Comparison of ENCODE assay signal across 1 cellular context in genomic region chr1:1307908-1308755, GRCh38.
TF ChIP-seq lines count a peak whose summit lies in the region.

Gene ACAP3 (minus strand): TSS chr1:1307930. CDS start chr1:1307815, 115 bp downstream.
A gene with protein sequence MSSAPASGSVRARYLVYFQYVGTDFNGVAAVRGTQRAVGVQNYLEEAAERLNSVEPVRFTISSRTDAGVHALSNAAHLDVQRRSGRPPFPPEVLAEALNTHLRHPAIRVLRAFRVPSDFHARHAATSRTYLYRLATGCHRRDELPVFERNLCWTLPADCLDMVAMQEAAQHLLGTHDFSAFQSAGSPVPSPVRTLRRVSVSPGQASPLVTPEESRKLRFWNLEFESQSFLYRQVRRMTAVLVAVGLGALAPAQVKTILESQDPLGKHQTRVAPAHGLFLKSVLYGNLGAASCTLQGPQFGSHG (plus strand): TSS chr1:1308597. CDS start chr1:1308644, 47 bp downstream.

TF ChIP-seq in HepG2, 621 proteins besides CTCF, POLR2A, EP300 and RAD21 (continued from another document and continues in another):
- TF ChIP-seq ZBTB40 (IDR thresholded peaks at IDR 0.05) (no peak), ZBTB40 (CRISPR knock-in tag; IDR thresholded peaks at IDR 0.05) (0 out of 2 replicates have a peak, but pooled peaks have one; percentile 45), TSC22D2 (CRISPR knock-in tag; IDR thresholded peaks at IDR 0.05; ENCODE audit: borderline replicate concordance) (no peak), FOXM1 (CRISPR knock-in tag; IDR thresholded peaks at IDR 0.05) (no peak), DPF2 (CRISPR knock-in tag; IDR thresholded peaks at IDR 0.05; ENCODE audit: borderline replicate concordance, low read depth) (no peak), TEAD2 (CRISPR knock-in tag; IDR thresholded peaks at IDR 0.05) (no peak), ZFP36 (IDR thresholded peaks at IDR 0.05; ENCODE audit: borderline replicate concordance, low read depth, low read length, partially characterized antibody) (no peak), SIN3A (IDR thresholded peaks at IDR 0.05; ENCODE audit: borderline replicate concordance, low read depth, low read length) (peak; percentile 76; the same call in 1 of the 2 replicates), SUZ12 (IDR thresholded peaks at IDR 0.05; ENCODE audit: low read depth, low read length) (no peak), ZBTB25 (CRISPR knock-in tag; IDR thresholded peaks at IDR 0.05) (peak; percentile 68; the same call in 1 of the 2 replicates), UBTF (CRISPR knock-in tag; IDR thresholded peaks at IDR 0.05) (peak; percentile 32), ZNF652 (CRISPR knock-in tag; IDR thresholded peaks at IDR 0.05; ENCODE audit: borderline replicate concordance, low read depth) (no peak), ZSCAN25 (CRISPR knock-in tag; IDR thresholded peaks at IDR 0.05) (no peak; the same call in 1 of the 2 replicates), SNAPC4 (CRISPR knock-in tag; IDR thresholded peaks at IDR 0.05) (no peak), MZF1 (CRISPR knock-in tag; IDR thresholded peaks at IDR 0.05; ENCODE audit: borderline replicate concordance) (no peak), U2AF1 (optimal IDR thresholded peaks at IDR 0.05; ENCODE audit: low read depth, low read length) (no peak), ISL2 (CRISPR knock-in tag; IDR thresholded peaks at IDR 0.05) (peak; percentile 62), ZNF709 (CRISPR knock-in tag; IDR thresholded peaks at IDR 0.05) (no peak), KDM3A (CRISPR knock-in tag; IDR thresholded peaks at IDR 0.05; ENCODE audit: low read depth) (no peak)
- TF ChIP-seq, protein P1, sequence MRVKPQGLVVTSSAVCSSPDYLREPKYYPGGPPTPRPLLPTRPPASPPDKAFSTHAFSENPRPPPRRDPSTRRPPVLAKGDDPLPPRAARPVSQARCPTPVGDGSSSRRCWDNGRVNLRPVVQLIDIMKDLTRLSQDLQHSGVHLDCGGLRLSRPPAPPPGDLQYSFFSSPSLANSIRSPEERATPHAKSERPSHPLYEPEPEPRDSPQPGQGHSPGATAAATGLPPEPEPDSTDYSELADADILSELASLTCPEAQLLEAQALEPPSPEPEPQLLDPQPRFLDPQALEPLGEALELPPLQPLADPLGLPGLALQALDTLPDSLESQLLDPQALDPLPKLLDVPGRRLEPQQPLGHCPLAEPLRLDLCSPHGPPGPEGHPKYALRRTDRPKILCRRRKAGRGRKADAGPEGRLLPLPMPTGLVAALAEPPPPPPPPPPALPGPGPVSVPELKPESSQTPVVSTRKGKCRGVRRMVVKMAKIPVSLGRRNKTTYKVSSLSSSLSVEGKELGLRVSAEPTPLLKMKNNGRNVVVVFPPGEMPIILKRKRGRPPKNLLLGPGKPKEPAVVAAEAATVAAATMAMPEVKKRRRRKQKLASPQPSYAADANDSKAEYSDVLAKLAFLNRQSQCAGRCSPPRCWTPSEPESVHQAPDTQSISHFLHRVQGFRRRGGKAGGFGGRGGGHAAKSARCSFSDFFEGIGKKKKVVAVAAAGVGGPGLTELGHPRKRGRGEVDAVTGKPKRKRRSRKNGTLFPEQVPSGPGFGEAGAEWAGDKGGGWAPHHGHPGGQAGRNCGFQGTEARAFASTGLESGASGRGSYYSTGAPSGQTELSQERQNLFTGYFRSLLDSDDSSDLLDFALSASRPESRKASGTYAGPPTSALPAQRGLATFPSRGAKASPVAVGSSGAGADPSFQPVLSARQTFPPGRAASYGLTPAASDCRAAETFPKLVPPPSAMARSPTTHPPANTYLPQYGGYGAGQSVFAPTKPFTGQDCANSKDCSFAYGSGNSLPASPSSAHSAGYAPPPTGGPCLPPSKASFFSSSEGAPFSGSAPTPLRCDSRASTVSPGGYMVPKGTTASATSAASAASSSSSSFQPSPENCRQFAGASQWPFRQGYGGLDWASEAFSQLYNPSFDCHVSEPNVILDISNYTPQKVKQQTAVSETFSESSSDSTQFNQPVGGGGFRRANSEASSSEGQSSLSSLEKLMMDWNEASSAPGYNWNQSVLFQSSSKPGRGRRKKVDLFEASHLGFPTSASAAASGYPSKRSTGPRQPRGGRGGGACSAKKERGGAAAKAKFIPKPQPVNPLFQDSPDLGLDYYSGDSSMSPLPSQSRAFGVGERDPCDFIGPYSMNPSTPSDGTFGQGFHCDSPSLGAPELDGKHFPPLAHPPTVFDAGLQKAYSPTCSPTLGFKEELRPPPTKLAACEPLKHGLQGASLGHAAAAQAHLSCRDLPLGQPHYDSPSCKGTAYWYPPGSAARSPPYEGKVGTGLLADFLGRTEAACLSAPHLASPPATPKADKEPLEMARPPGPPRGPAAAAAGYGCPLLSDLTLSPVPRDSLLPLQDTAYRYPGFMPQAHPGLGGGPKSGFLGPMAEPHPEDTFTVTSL (CRISPR knock-in tag; IDR thresholded peaks at IDR 0.05; ENCODE audit: borderline replicate concordance) = no peak
- TF ChIP-seq, protein P2, sequence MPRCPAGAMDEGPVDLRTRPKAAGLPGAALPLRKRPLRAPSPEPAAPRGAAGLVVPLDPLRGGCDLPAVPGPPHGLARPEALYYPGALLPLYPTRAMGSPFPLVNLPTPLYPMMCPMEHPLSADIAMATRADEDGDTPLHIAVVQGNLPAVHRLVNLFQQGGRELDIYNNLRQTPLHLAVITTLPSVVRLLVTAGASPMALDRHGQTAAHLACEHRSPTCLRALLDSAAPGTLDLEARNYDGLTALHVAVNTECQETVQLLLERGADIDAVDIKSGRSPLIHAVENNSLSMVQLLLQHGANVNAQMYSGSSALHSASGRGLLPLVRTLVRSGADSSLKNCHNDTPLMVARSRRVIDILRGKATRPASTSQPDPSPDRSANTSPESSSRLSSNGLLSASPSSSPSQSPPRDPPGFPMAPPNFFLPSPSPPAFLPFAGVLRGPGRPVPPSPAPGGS (CRISPR knock-in tag; IDR thresholded peaks at IDR 0.05) = no peak
- TF ChIP-seq, protein P3, sequence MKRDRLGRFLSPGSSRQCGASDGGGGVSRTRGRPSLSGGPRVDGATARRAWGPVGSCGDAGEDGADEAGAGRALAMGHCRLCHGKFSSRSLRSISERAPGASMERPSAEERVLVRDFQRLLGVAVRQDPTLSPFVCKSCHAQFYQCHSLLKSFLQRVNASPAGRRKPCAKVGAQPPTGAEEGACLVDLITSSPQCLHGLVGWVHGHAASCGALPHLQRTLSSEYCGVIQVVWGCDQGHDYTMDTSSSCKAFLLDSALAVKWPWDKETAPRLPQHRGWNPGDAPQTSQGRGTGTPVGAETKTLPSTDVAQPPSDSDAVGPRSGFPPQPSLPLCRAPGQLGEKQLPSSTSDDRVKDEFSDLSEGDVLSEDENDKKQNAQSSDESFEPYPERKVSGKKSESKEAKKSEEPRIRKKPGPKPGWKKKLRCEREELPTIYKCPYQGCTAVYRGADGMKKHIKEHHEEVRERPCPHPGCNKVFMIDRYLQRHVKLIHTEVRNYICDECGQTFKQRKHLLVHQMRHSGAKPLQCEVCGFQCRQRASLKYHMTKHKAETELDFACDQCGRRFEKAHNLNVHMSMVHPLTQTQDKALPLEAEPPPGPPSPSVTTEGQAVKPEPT (CRISPR knock-in tag; IDR thresholded peaks at IDR 0.05; ENCODE audit: low read depth) = 0 out of 2 replicates have a peak, but pooled peaks have one; percentile 26
